Comparison of ENCODE assay signal across 5 cellular contexts in genomic region chr10:128780379-128780778, GRCh38.
"Had no signal": no experiment of that assay in that cellular context is flagged by ENCODE, and none has a peak within 500 bp of the region (broad histone marks: within the 10 kb centered on the region; RNA-seq: fewer than 3 reads in every experiment).

No MANE protein-coding gene starts in this region.

- H3K4me3 Mint-ChIP-seq: GM23338, H9 had no signal

- H2AFZ ChIP-seq: GM23338 had no signal

- H3K27ac Mint-ChIP-seq: GM23338, H9 had no signal

- H3K9me3 Mint-ChIP-seq: GM23338, H9 had no signal

- DNase-seq: H9, HCEC 1CT, IMR-90 had no signal

- H3K4me3 ChIP-seq: GM23338, K562 had no signal

- H3K4me2 ChIP-seq: GM23338 had no signal
